11 cellular contexts compared by ENCODE assay signal in the genomic region with DNA sequence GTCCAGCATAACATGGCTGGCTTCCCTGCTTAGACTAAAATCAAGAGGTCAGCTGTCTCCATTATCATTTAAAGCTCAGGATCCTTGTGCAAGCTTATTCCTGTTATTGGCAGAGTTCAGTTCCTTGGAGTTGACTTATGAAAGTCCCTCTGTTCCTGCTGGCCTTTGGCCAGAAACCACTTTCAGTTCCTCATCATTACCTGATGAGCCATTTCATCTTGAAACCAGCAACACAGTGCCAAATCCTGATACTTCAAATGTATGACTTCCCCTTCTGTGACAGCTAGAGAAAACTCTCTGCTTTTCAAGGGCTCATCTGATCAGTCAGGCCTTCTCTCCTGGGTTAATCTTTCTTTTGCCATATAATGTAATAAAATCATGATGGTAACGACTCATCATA.
A peak's percentile ranks its signal among the peaks of the same experiment; 100 is the strongest.
DNase-seq lines count a peak whose midpoint lies in the region; ATAC-seq, FAIRE-seq and TF ChIP-seq lines count a peak whose summit lies in the region.
"Had no signal": no experiment of that assay in that cellular context is flagged by ENCODE, and none has a peak within 500 bp of the region (broad histone marks: within the 10 kb centered on the region; RNA-seq: fewer than 3 reads in every experiment).

No MANE protein-coding gene starts in this region.

- H3K27me3 Mint-ChIP-seq in activated CD4-positive, alpha-beta memory T cell treated with anti-CD3 and anti-CD28 coated beads for 36 hours = no peaks in the 10 kb centered on the region
- H3K27me3 Mint-ChIP-seq in type B pancreatic cell = no peaks in the 10 kb centered on the region

- no peak for TF ChIP-seq CTCF in bronchial epithelial cell (IDR thresholded peaks at IDR 0.05; ENCODE audit: insufficient read depth, low read length, severe bottlenecking)
- no peak for TF ChIP-seq CTCF in type B pancreatic cell (conservative IDR thresholded peaks at IDR 0.05)

- DNase-seq in GM12892 (ENCODE audit: insufficient read length) (no peak), bronchial epithelial cell (ENCODE audit: low read depth) (peak; percentile 50), DMS 273 (lab: John Stamatoyannopoulos, UW; ENCODE audit: unreplicated experiment) (no peak), type B pancreatic cell (ENCODE audit: extremely low spot score, unreplicated experiment) (no peak), T-helper 2 cell (no peak)
- no peak for DNase-seq in activated CD4-positive, alpha-beta memory T cell treated with anti-CD3 and anti-CD28 coated beads for 36 hours

- ATAC-seq in GM21515 (IDR thresholded peaks at IDR 0.05; ENCODE audit: unreplicated experiment) = peak; percentile 78
- ATAC-seq in HG03439 (IDR thresholded peaks at IDR 0.05; ENCODE audit: unreplicated experiment) = peak; percentile 67

- no peaks in the 10 kb centered on the region for H3K27me3 ChIP-seq in bronchial epithelial cell (ENCODE audit: control insufficient read depth, insufficient read depth, low read length)

- no peaks in the 10 kb centered on the region for H3K36me3 Mint-ChIP-seq in activated CD4-positive, alpha-beta memory T cell treated with anti-CD3 and anti-CD28 coated beads for 36 hours
- H3K36me3 Mint-ChIP-seq in type B pancreatic cell = no peaks in the 10 kb centered on the region
- H3K36me3 Mint-ChIP-seq: brain had no signal

- POLR2A ChIA-PET in activated CD4-positive, alpha-beta memory T cell treated with anti-CD3 and anti-CD28 coated beads for 36 hours (lab: Charles Lee) = no interaction called here

- H3K36me3 ChIP-seq in bronchial epithelial cell (ENCODE audit: control insufficient read depth, insufficient read depth, low read length) = no peaks in the 10 kb centered on the region

- no peaks in the 10 kb centered on the region for H3K4me1 Mint-ChIP-seq in activated CD4-positive, alpha-beta memory T cell treated with anti-CD3 and anti-CD28 coated beads for 36 hours (ENCODE audit: low read depth)
- no peaks in the 10 kb centered on the region for H3K4me1 Mint-ChIP-seq in type B pancreatic cell (ENCODE audit: unreplicated experiment)
- H3K4me1 Mint-ChIP-seq: brain had no signal

- CTCF ChIA-PET in activated CD4-positive, alpha-beta memory T cell treated with anti-CD3 and anti-CD28 coated beads for 36 hours (lab: Charles Lee) = no interaction called here

- H3K27ac Mint-ChIP-seq in activated CD4-positive, alpha-beta memory T cell treated with anti-CD3 and anti-CD28 coated beads for 36 hours = no peak overlapping the region
- no peak overlapping the region for H3K27ac Mint-ChIP-seq in type B pancreatic cell
- H3K27ac Mint-ChIP-seq: brain had no signal

- no peak overlapping the region for H3K4me3 Mint-ChIP-seq in activated CD4-positive, alpha-beta memory T cell treated with anti-CD3 and anti-CD28 coated beads for 36 hours
- no peak overlapping the region for H3K4me3 Mint-ChIP-seq in type B pancreatic cell
- H3K4me3 Mint-ChIP-seq: brain had no signal

- FAIRE-seq in GM12892 (lab: Jason Lieb, UNC) (peak; percentile 38), bronchial epithelial cell (lab: Jason Lieb, UNC) (no peak)
- FAIRE-seq: TTC549 had no signal

- no peaks in the 10 kb centered on the region for H3K9me3 Mint-ChIP-seq in activated CD4-positive, alpha-beta memory T cell treated with anti-CD3 and anti-CD28 coated beads for 36 hours
- H3K9me3 Mint-ChIP-seq in type B pancreatic cell = no peaks in the 10 kb centered on the region
- H3K9me3 Mint-ChIP-seq: brain had no signal

- H3K4me3 ChIP-seq in bronchial epithelial cell (ENCODE audit: low read depth, low read length) = no peak overlapping the region
- H3K4me3 ChIP-seq: smooth muscle cell had no signal

- intact Hi-C loops in activated CD4-positive, alpha-beta memory T cell treated with anti-CD3 and anti-CD28 coated beads for 36 hours (cut with micrococcal nuclease) = no loop called here

- TF ChIP-seq POLR2A in GM12892 (IDR thresholded peaks at IDR 0.05; ENCODE audit: low read depth, low read length) = no peak
